In genomic region chr2:64819774-64820688, GRCh38 we compare ENCODE assay signal across 8 cellular contexts.
DNase-seq lines count a peak whose midpoint lies in the region; ATAC-seq and TF ChIP-seq lines count a peak whose summit lies in the region.

No MANE protein-coding gene starts in this region.

- peaks cover 19 to 21% of the 10 kb centered on the region in 2 donors for H3K4me1 Mint-ChIP-seq in natural killer cell

- ATAC-seq in HG03175 (IDR thresholded peaks at IDR 0.05; ENCODE audit: unreplicated experiment) (peak; percentile 90), natural killer cell (peak; percentile 86 to 92 (median 88))

- TF ChIP-seq CTCF in natural killer cell (IDR thresholded peaks at IDR 0.05): no peak

- H3K9me3 Mint-ChIP-seq in natural killer cell: no peaks in the 10 kb centered on the region

- no peaks in the 10 kb centered on the region for H3K27me3 Mint-ChIP-seq in natural killer cell (ENCODE audit: low read depth in 2 of 2)

- no peaks in the 10 kb centered on the region for H3K36me3 Mint-ChIP-seq in natural killer cell

- intact Hi-C loops in natural killer cell (cut with micrococcal nuclease): loop anchor here (5.0 kb wide), 1 partner anchor 68 kb away; no protein-coding TSS in a partner anchor

- peak overlapping the region; percentile 69 for H3K4me3 Mint-ChIP-seq in natural killer cell

- H3K27ac Mint-ChIP-seq in natural killer cell: peak overlapping the region; percentile 88 to 91

- DNase-seq in NOMO-1 treated with DMSO at 0.1 percent for 48 hours (lab: John Stamatoyannopoulos, UW; ENCODE audit: unreplicated experiment) (peak; percentile 60), NOMO-1 treated with dmso at 0.1 percent for 144 hours (lab: John Stamatoyannopoulos, UW; ENCODE audit: unreplicated experiment) (no peak), natural killer cell (peak; percentile 16), DMS153 treated with DMSO at 0.1 percent for 48 hours (lab: John Stamatoyannopoulos, UW; ENCODE audit: unreplicated experiment) (no peak), cerebellum (ENCODE audit: low spot score) (no peak), A172 (ENCODE audit: low spot score) (no peak)
- peak; percentile 67 for DNase-seq in activated CD8-positive, alpha-beta memory T cell treated with anti-CD3 and anti-CD28 coated beads for 24 hours

Comparison
In these comparisons a context has a peak if more than half of its experiments do, and no peak if none do; other contexts are left out.
1. DNase-seq: peak in NOMO-1 treated with DMSO at 0.1 percent for 48 hours (single experiment), activated CD8-positive, alpha-beta memory T cell treated with anti-CD3 and anti-CD28 coated beads for 24 hours (single experiment) and natural killer cell (single experiment); none in NOMO-1 treated with dmso at 0.1 percent for 144 hours (single experiment), DMS153 treated with DMSO at 0.1 percent for 48 hours (single experiment), cerebellum (single experiment) and A172 (single experiment).